ENCODE assay signal across 22 cellular contexts in genomic region chr4:1235381-1236102, GRCh38. TPM values are rescaled to one million over a fixed set of nuclear protein-coding genes. Genes with fewer than 3 reads are reported as not detected.
DNase-seq lines count a peak whose midpoint lies in the region; ATAC-seq and TF ChIP-seq lines count a peak whose summit lies in the region.
"Had no signal": no experiment of that assay in that cellular context is flagged by ENCODE, and none has a peak within 500 bp of the region (broad histone marks: within the 10 kb centered on the region; RNA-seq: fewer than 3 reads in every experiment).

No MANE protein-coding gene starts in this region.

- no peaks in the 10 kb centered on the region for H3F3A ChIP-seq in neural progenitor cell (ENCODE audit: low read depth)

- peak overlapping the region; percentile 72 to 82 for H3K27ac Mint-ChIP-seq in effector memory CD8-positive, alpha-beta T cell
- H3K27ac Mint-ChIP-seq in neural progenitor cell = peak overlapping the region; percentile 50
- H3K27ac Mint-ChIP-seq: activated CD4-positive, alpha-beta T cell treated with anti-CD3 and anti-CD28 coated beads, Interleukin-2, amount 10 ng/mL, durations not matched to agents 7 days and 5 days; mesothelial cell of epicardium; T-helper 1 cell treated with Interleukin-12 subunit alpha and Interleukin-12 subunit beta and Interleukin-4 antibody, amounts not matched to agents 30 μg/mL and 1 μg/mL, for 36 hours had no signal

- H3K27me3 Mint-ChIP-seq in effector memory CD8-positive, alpha-beta T cell = no peaks in the 10 kb centered on the region
- peaks cover 5% of the 10 kb centered on the region for H3K27me3 Mint-ChIP-seq in neural progenitor cell (ENCODE audit: insufficient read depth, low read depth)
- H3K27me3 Mint-ChIP-seq: activated CD4-positive, alpha-beta T cell treated with anti-CD3 and anti-CD28 coated beads, Interleukin-2, amount 10 ng/mL, durations not matched to agents 7 days and 5 days had no signal

- TF ChIP-seq POLR2A in uterus (IDR thresholded peaks at IDR 0.05) = no peak

- no peak overlapping the region for H3K4me2 ChIP-seq in neural progenitor cell
- H3K4me2 ChIP-seq: A549 had no signal

- H4K20me1 ChIP-seq in neural progenitor cell (ENCODE audit: low read depth) = peaks cover 44% of the 10 kb centered on the region

- H3K4me3 Mint-ChIP-seq in effector memory CD8-positive, alpha-beta T cell = no peak overlapping the region
- H3K4me3 Mint-ChIP-seq in neural progenitor cell = no peak overlapping the region
- H3K4me3 Mint-ChIP-seq: activated CD4-positive, alpha-beta T cell treated with anti-CD3 and anti-CD28 coated beads, Interleukin-2, amount 10 ng/mL, durations not matched to agents 7 days and 5 days; mesothelial cell of epicardium; T-helper 1 cell treated with Interleukin-12 subunit alpha and Interleukin-12 subunit beta and Interleukin-4 antibody, amounts not matched to agents 30 μg/mL and 1 μg/mL, for 36 hours had no signal

- H3K36me3 Mint-ChIP-seq in effector memory CD8-positive, alpha-beta T cell (ENCODE audit: insufficient read depth) = peaks cover 76% of the 10 kb centered on the region
- H3K36me3 Mint-ChIP-seq in neural progenitor cell = peaks cover 30% of the 10 kb centered on the region

- DNase-seq in Right ventricle myocardium inferior (ENCODE audit: missing footprints) (peak; percentile 47), left cardiac atrium (no peak), neural progenitor cell (ENCODE audit: low spot score) (no peak), uterus (peak; percentile 14 to 15), NCI-H748 (lab: John Stamatoyannopoulos, UW; ENCODE audit: unreplicated experiment) (no peak), HuH-7 (ENCODE audit: low spot score) (no peak)
- no peak for DNase-seq in effector memory CD8-positive, alpha-beta T cell
- DNase-seq: activated CD4-positive, alpha-beta T cell treated with anti-CD3 and anti-CD28 coated beads, Interleukin-2, amount 10 ng/mL, durations not matched to agents 7 days and 5 days; activated CD8-positive, alpha-beta memory T cell treated with anti-CD3 and anti-CD28 coated beads, Interleukin-2, amount 50 U/mL, for 48 hours; amygdala; kidney glomerular epithelial cell; NCI-H1417; NCI-H2171; NCI-H526; OCI-M1; SJCRH30 had no signal

- H3K9me3 ChIP-seq in neural progenitor cell (ENCODE audit: low read depth) (no peaks in the 10 kb centered on the region), uterus (no peaks in the 10 kb centered on the region)
- H3K9me3 ChIP-seq: A549, SJCRH30 had no signal

- no peak overlapping the region for H2AFZ ChIP-seq in neural progenitor cell (replicated peaks)

- ATAC-seq in Right ventricle myocardium inferior (no peak), left cardiac atrium (no peak), GM19463 (IDR thresholded peaks at IDR 0.05; ENCODE audit: unreplicated experiment) (no peak)
- ATAC-seq in effector memory CD8-positive, alpha-beta T cell (replicated peaks) = no peak
- ATAC-seq: A549 had no signal

- intact Hi-C loops in Right ventricle myocardium inferior (cut with DNase I) (no loop called here), left cardiac atrium (cut with DNase I) (no loop called here), uterus (cut with DNase I; ENCODE audit: low total_unique reads) (no loop called here)

- peaks cover 13 to 16% of the 10 kb centered on the region in 2 donors for H3K4me1 Mint-ChIP-seq in effector memory CD8-positive, alpha-beta T cell (ENCODE audit: low read depth in 2 of 2)
- H3K4me1 Mint-ChIP-seq in neural progenitor cell = peaks cover 28% of the 10 kb centered on the region

- H3K4me3 ChIP-seq in neural progenitor cell (no peak overlapping the region), uterus (no peak overlapping the region)
- H3K4me3 ChIP-seq: A549, SJCRH30 had no signal

- no peak for TF ChIP-seq CTCF in neural progenitor cell (IDR thresholded peaks at IDR 0.05)
- no peak for TF ChIP-seq CTCF in uterus (IDR thresholded peaks at IDR 0.05)

- H3K4me1 ChIP-seq in neural progenitor cell (no peaks in the 10 kb centered on the region), uterus (no peaks in the 10 kb centered on the region)
- H3K4me1 ChIP-seq: A549, SJCRH30 had no signal

- peaks cover 21% of the 10 kb centered on the region for H3K79me2 ChIP-seq in neural progenitor cell (ENCODE audit: low read depth)

- no peaks in the 10 kb centered on the region for H3K36me3 ChIP-seq in neural progenitor cell
- H3K36me3 ChIP-seq in uterus = no peaks in the 10 kb centered on the region

- H3K27me3 ChIP-seq in neural progenitor cell (no peaks in the 10 kb centered on the region), uterus (no peaks in the 10 kb centered on the region)
- H3K27me3 ChIP-seq: SJCRH30 had no signal

- H3K9ac ChIP-seq in neural progenitor cell = no peak overlapping the region

- H3K27ac ChIP-seq in neural progenitor cell (no peak overlapping the region), uterus (peak overlapping the region in 1 of 2 donors; percentile 40)
- H3K27ac ChIP-seq: A549, C4-2B, SJCRH30, VCaP had no signal

- H3K9me3 Mint-ChIP-seq in effector memory CD8-positive, alpha-beta T cell = no peaks in the 10 kb centered on the region
- no peaks in the 10 kb centered on the region for H3K9me3 Mint-ChIP-seq in neural progenitor cell
- H3K9me3 Mint-ChIP-seq: activated CD4-positive, alpha-beta T cell treated with anti-CD3 and anti-CD28 coated beads, Interleukin-2, amount 10 ng/mL, durations not matched to agents 7 days and 5 days; mesothelial cell of epicardium; T-helper 1 cell treated with Interleukin-12 subunit alpha and Interleukin-12 subunit beta and Interleukin-4 antibody, amounts not matched to agents 30 μg/mL and 1 μg/mL, for 36 hours had no signal

RNA-seq across cellular contexts. Expression of gene CTBP1, which starts 13.4 kb away (rescaled TPM):
- total RNA-seq in Right ventricle myocardium inferior (121 TPM), left cardiac atrium (100 to 1,000 TPM; 121 to 128 TPM), neural progenitor cell (ENCODE audit: low replicate concordance) (171 and 243 TPM in 2 replicates), uterus (100 to 1,000 TPM; 104 to 193 (median 162) TPM)

RNA-seq across cellular contexts. Expression of gene MAEA, which starts 54.1 kb away (rescaled TPM):
- total RNA-seq in Right ventricle myocardium inferior (50.4 TPM), left cardiac atrium (10 to 100 TPM; 41.9 to 59.3 TPM), neural progenitor cell (ENCODE audit: low replicate concordance) (38.2 and 68.6 TPM in 2 replicates), uterus (10 to 100 TPM; 32.3 to 70.7 (median 67.8) TPM)

Comparison
In these comparisons a context has a peak if more than half of its experiments do, and no peak if none do; other contexts are left out.
1. DNase-seq: peak in Right ventricle myocardium inferior (single experiment) and uterus (2 of 2); none in left cardiac atrium (single experiment), effector memory CD8-positive, alpha-beta T cell (0 of 3), neural progenitor cell (single experiment), NCI-H748 (single experiment) and HuH-7 (single experiment).